Comparison of ENCODE assay signal across 19 cellular contexts in genomic region chr20:14495066-14495465, GRCh38.
"Had no signal": no experiment of that assay in that cellular context is flagged by ENCODE, and none has a peak within 500 bp of the region (broad histone marks: within the 10 kb centered on the region; RNA-seq: fewer than 3 reads in every experiment).

No MANE protein-coding gene starts in this region.

- H3K9ac ChIP-seq: neural progenitor cell had no signal

- H3K4me3 ChIP-seq: dorsolateral prefrontal cortex, gastrocnemius medialis, left lung, neural progenitor cell, prostate gland, right atrium auricular region, stomach, thyroid gland had no signal

- H3K36me3 ChIP-seq: gastrocnemius medialis, left lung, neural progenitor cell, prostate gland, right atrium auricular region, stomach, thyroid gland had no signal

- ATAC-seq: gastrocnemius medialis; left cardiac atrium; left lung; naive thymus-derived CD4-positive, alpha-beta T cell; sciatic nerve; stimulated activated effector memory CD8-positive, alpha-beta T cell treated with anti-CD3 and anti-CD28 coated beads, Interleukin-12 subunit alpha, Interleukin-12 subunit beta, amount 100 ng/mL, for 72 hours had no signal

- H3K9me3 ChIP-seq: gastrocnemius medialis, left lung, prostate gland, stomach, thyroid gland had no signal

- H3K4me2 ChIP-seq: neural progenitor cell had no signal

- H3K4me1 ChIP-seq: gastrocnemius medialis, left lung, prostate gland, right atrium auricular region had no signal

- H3K27me3 ChIP-seq: dorsolateral prefrontal cortex, gastrocnemius medialis, left lung, neural progenitor cell, right atrium auricular region, stomach, thyroid gland had no signal

- H3K27ac ChIP-seq: dorsolateral prefrontal cortex, gastrocnemius medialis, left lung, neural progenitor cell, prostate gland, right atrium auricular region, stomach, thyroid gland had no signal

- H2AFZ ChIP-seq: neural progenitor cell had no signal

- DNase-seq: dorsolateral prefrontal cortex; effector CD4-positive, alpha-beta T cell; gastrocnemius medialis; head of caudate nucleus; kidney; left cardiac atrium; left lung; mesenchymal stem cell; naive thymus-derived CD4-positive, alpha-beta T cell; stimulated activated CD4-positive, alpha-beta T cell treated with anti-CD3 and anti-CD28 coated beads, Interleukin-2, amount 100 ng/mL, for 24 hours; stimulated activated CD4-positive, alpha-beta T cell treated with anti-CD3 and anti-CD28 coated beads, Interleukin-4, amount 100 ng/mL, for 24 hours; stimulated activated naive CD4-positive, alpha-beta T cell treated with Interleukin-2 at 50 U/mL for 16 hours; stomach; thyroid gland had no signal
